In the genomic region with DNA sequence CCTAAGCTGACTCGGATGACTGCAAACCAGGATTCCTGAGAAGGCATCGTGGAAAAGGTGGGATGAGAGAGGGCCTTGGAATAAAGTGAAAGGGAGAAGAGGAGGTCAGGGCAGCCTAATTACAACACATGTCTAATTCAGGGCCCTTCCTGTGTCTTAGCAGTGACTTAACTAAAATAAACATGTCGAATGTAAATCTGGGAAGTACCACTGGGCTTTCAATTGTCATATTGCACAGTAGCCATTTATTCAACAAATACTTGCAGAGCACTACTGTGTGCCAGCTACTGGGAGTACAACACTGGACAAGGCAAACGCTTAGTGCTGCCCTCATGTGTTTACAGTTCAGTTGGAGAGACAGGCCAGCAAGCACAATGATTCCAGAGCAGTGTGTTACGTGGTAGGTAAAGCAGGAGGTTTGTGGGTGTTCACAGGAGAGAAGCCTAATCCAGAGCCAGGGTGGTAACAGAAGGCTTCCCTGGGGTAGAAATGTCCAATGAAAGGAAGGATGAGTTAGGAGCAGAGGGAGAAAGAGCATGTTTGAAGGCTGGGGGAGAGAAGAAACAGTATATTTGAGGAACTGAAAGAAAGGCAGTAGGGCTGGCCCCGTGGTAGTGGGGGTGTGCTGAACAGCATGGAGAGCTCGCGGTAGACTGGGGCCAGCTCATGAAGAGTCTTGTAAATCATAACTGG, we compare ENCODE assay signal across 8 cellular contexts. TPM values are rescaled to one million over a fixed set of nuclear protein-coding genes. Genes with fewer than 3 reads are reported as not detected.
DNase-seq lines count a peak whose midpoint lies in the region; ATAC-seq, FAIRE-seq and TF ChIP-seq lines count a peak whose summit lies in the region.

No MANE protein-coding gene starts in this region.

- intact Hi-C loops in kidney (cut with DNase I): no loop called here

- H3K4me3 ChIP-seq in SU-DHL-6 (ENCODE audit: insufficient read depth, low read length, poor library complexity, severe bottlenecking) (no peak overlapping the region), kidney (ENCODE audit: low read length in 2 of 2) (peak overlapping the region in 1 of 2 donors; percentile 7), H7 (ENCODE audit: insufficient read depth, low read depth, low read length) (no peak overlapping the region)

- peaks cover 0 to 3% of the 10 kb centered on the region in 2 donors for H3K27me3 Mint-ChIP-seq in T-cell

- no peaks in the 10 kb centered on the region for H3F3A ChIP-seq in SU-DHL-6 (ENCODE audit: insufficient read depth)

- no peak overlapping the region for H3K4me3 Mint-ChIP-seq in T-cell

- no peaks in the 10 kb centered on the region for H4K20me1 ChIP-seq in SU-DHL-6 (ENCODE audit: low read depth, low read length)

- TF ChIP-seq CTCF in SU-DHL-6 (IDR thresholded peaks at IDR 0.05; ENCODE audit: insufficient read depth, low read length, poor library complexity, severe bottlenecking) (peak; percentile 19), kidney (IDR thresholded peaks at IDR 0.05; ENCODE audit: borderline replicate concordance, extremely low read depth, insufficient read depth) (peak; percentile 18)

- no peaks in the 10 kb centered on the region for H3K4me1 Mint-ChIP-seq in T-cell

- CTCF ChIA-PET in T-cell (lab: Charles Lee): no interaction called here

- H3K27ac ChIP-seq in SU-DHL-6 (ENCODE audit: low read depth, low read length) (peak overlapping the region; percentile 43), kidney (ENCODE audit: low read depth in 2 of 2, low read length in 2 of 2) (peak overlapping the region in 1 of 2 donors; percentile 76)

- FAIRE-seq in kidney (lab: Jason Lieb, UNC): no peak

- in situ Hi-C loops in ACHN (cut with HindIII; ENCODE audit: low pct_ligation_motif_present, low pct_unique_long_range_greater_than_20kb, low sequenced_read_pairs): no loop called here

- peak overlapping the region; percentile 23 for H2AFZ ChIP-seq in SU-DHL-6 (ENCODE audit: low read depth, low read length, severe bottlenecking)

- no peaks in the 10 kb centered on the region for H3K79me2 ChIP-seq in SU-DHL-6 (ENCODE audit: insufficient read depth, low read length)

- peaks cover 0 to 12% (median 2%) of the 10 kb centered on the region in 3 donors for H3K9me3 Mint-ChIP-seq in T-cell

- no peaks in the 10 kb centered on the region for H3K36me3 Mint-ChIP-seq in T-cell

- DNase-seq in ACHN: peak; percentile 72
- DNase-seq in kidney: no peak
- DNase-seq in H7: no peak
- no peak for DNase-seq in T-cell
- no peak for DNase-seq in NCI-H2081 (lab: John Stamatoyannopoulos, UW)

- H3K4me2 ChIP-seq in SU-DHL-6 (ENCODE audit: low read depth, low read length, poor library complexity, severe bottlenecking): peak overlapping the region; percentile 45

- H3K27me3 ChIP-seq in SU-DHL-6 (ENCODE audit: low read length): no peaks in the 10 kb centered on the region
- no peaks in the 10 kb centered on the region for H3K27me3 ChIP-seq in H7 (ENCODE audit: control insufficient read depth, insufficient read depth, low read length)

- H3K9me3 ChIP-seq in SU-DHL-6 (ENCODE audit: insufficient read depth, low read length) (no peaks in the 10 kb centered on the region), kidney (ENCODE audit: control insufficient read depth in 1 of 2, low read length in 2 of 2) (no peaks in the 10 kb centered on the region)

- ATAC-seq in GM19468 (IDR thresholded peaks at IDR 0.05; ENCODE audit: extremely low read depth, unreplicated experiment) (peak; percentile 61), HG03439 (IDR thresholded peaks at IDR 0.05; ENCODE audit: unreplicated experiment) (peak; percentile 96), T-cell (replicated peaks in 1 of 4) (no peak)

- H3K27ac Mint-ChIP-seq in T-cell: no peak overlapping the region

- H3K9ac ChIP-seq in SU-DHL-6 (ENCODE audit: low read length) (peak overlapping the region; percentile 32; the same call in 1 of the 2 replicates), kidney (ENCODE audit: low read length in 2 of 2) (no peak overlapping the region)

- POLR2A ChIA-PET in T-cell (lab: Charles Lee): no interaction called here

- no peaks in the 10 kb centered on the region for H3K9me2 ChIP-seq in SU-DHL-6 (replicated peaks; ENCODE audit: insufficient read depth, low read length)

- peaks cover 23 to 31% of the 10 kb centered on the region in 2 donors for H3K4me1 ChIP-seq in kidney (ENCODE audit: control insufficient read depth in 1 of 2, insufficient read depth in 1 of 2, low read depth in 1 of 2, low read length in 2 of 2)

- H3K36me3 ChIP-seq in SU-DHL-6 (ENCODE audit: low read length) (no peaks in the 10 kb centered on the region), kidney (ENCODE audit: control insufficient read depth in 1 of 2, insufficient read depth in 2 of 2, low read length in 2 of 2) (no peaks in the 10 kb centered on the region), H7 (replicated peaks; ENCODE audit: control insufficient read depth, insufficient read depth, low read length) (no peaks in the 10 kb centered on the region)

RNA-seq across cellular contexts. Expression of a gene that starts 38.0 kb away (rescaled TPM):
- total RNA-seq in kidney (26.5 TPM), T-cell (under 1 TPM in 4 of 5 donors, not detected in 1; 0.05 to 0.19 (median 0.11) TPM)
- polyA plus RNA-seq in kidney (ENCODE audit: insufficient read depth, low read depth, low replicate concordance): 2.2 TPM
- 25.7 and 33.3 TPM in 2 replicates for total RNA-seq in H7 (2014; rRNA removed; shearing (Covaris generic))

Comparison
In these comparisons a context has a peak if more than half of its experiments do, and no peak if none do; other contexts are left out.
1. ATAC-seq: peak in GM19468 (single experiment) and HG03439 (single experiment); none in T-cell (0 of 4).
2. RNA of a gene that starts 38.0 kb away (total RNA-seq): 26.5 TPM in kidney (single experiment) and 25.7 to 33.3 TPM in H7; 0.05 to 0.19 TPM in T-cell; every median in the first group is over 10 times any median in the second.